In the genomic region with DNA sequence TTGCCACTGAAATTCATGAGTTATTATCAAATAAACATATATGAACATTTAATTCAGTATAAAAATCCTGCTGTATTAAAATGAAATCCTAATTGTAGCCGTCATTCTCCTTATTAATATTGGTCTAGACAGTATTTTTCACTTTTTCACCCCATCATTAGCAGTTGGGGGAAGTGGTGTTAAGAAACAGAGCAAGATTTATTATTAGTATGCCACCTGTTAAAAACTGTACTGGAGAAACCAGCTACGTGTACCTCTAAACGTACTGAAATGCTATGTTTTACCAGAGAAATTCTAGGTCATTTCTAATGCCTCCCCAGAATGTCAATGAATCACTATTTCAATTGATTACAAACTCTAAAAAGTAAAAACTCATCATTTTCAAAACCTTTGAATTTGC, we compare ENCODE assay signal across 26 cellular contexts.
"Had no signal": no experiment of that assay in that cellular context is flagged by ENCODE, and none has a peak within 500 bp of the region (broad histone marks: within the 10 kb centered on the region; RNA-seq: fewer than 3 reads in every experiment).

No MANE protein-coding gene starts in this region.

- H3K27ac Mint-ChIP-seq: mesothelial cell of epicardium; naive B cell; natural killer cell treated with Interleukin-12 subunit alpha and Interleukin-12 subunit beta and Interleukin-15 and Interleukin-18, amount 100 ng/mL, for 72 hours; stimulated activated naive B cell treated with anti-CD40 and anti-IgM and Interleukin-4, amounts not matched to agents 10 μg/mL and 1 μg/mL and 100 μg/mL, for 72 hours had no signal

- H3K27me3 ChIP-seq: hepatocyte, pancreas, spleen, stomach, testis, thyroid gland, transverse colon, upper lobe of left lung, vagina had no signal

- H3K4me2 ChIP-seq: hepatocyte had no signal

- H3K9me3 Mint-ChIP-seq: mesothelial cell of epicardium; naive B cell; natural killer cell treated with Interleukin-12 subunit alpha and Interleukin-12 subunit beta and Interleukin-15 and Interleukin-18, amount 100 ng/mL, for 72 hours; stimulated activated naive B cell treated with anti-CD40 and anti-IgM and Interleukin-4, amounts not matched to agents 10 μg/mL and 1 μg/mL and 100 μg/mL, for 72 hours had no signal

- H3K36me3 Mint-ChIP-seq: mesothelial cell of epicardium; naive B cell; natural killer cell treated with Interleukin-12 subunit alpha and Interleukin-12 subunit beta and Interleukin-15 and Interleukin-18, amount 100 ng/mL, for 72 hours; stimulated activated naive B cell treated with anti-CD40 and anti-IgM and Interleukin-4, amounts not matched to agents 10 μg/mL and 1 μg/mL and 100 μg/mL, for 72 hours had no signal

- H3K9me3 ChIP-seq: left ventricle myocardium inferior, pancreas, prostate gland, spleen, stomach, testis, thyroid gland, transverse colon, upper lobe of left lung, vagina had no signal

- H3K4me3 ChIP-seq: hepatocyte, left ventricle myocardium inferior, lung, pancreas, prostate gland, spleen, stomach, testis, thyroid gland, transverse colon, upper lobe of left lung, vagina had no signal

- H3K27ac ChIP-seq: hepatocyte, left ventricle myocardium inferior, pancreas, prostate gland, spleen, stomach, testis, thyroid gland, transverse colon, upper lobe of left lung, vagina had no signal

- H3K4me3 Mint-ChIP-seq: mesothelial cell of epicardium; naive B cell; natural killer cell treated with Interleukin-12 subunit alpha and Interleukin-12 subunit beta and Interleukin-15 and Interleukin-18, amount 100 ng/mL, for 72 hours; stimulated activated naive B cell treated with anti-CD40 and anti-IgM and Interleukin-4, amounts not matched to agents 10 μg/mL and 1 μg/mL and 100 μg/mL, for 72 hours had no signal

- H3K36me3 ChIP-seq: left ventricle myocardium inferior, pancreas, prostate gland, spleen, stomach, thyroid gland, transverse colon, upper lobe of left lung, vagina had no signal

- H2AFZ ChIP-seq: hepatocyte had no signal

- H3K27me3 Mint-ChIP-seq: naive B cell; natural killer cell treated with Interleukin-12 subunit alpha and Interleukin-12 subunit beta and Interleukin-15 and Interleukin-18, amount 100 ng/mL, for 72 hours; stimulated activated naive B cell treated with anti-CD40 and anti-IgM and Interleukin-4, amounts not matched to agents 10 μg/mL and 1 μg/mL and 100 μg/mL, for 72 hours had no signal

- H3K79me2 ChIP-seq: hepatocyte had no signal

- H3K4me1 ChIP-seq: left ventricle myocardium inferior, prostate gland, testis had no signal

- ATAC-seq: natural killer cell treated with Interleukin-12 subunit alpha and Interleukin-12 subunit beta and Interleukin-15 and Interleukin-18, amount 100 ng/mL, for 72 hours; pancreas; right cardiac atrium; sciatic nerve; stimulated activated naive B cell treated with anti-CD40 and anti-IgM and Interleukin-4, amounts not matched to agents 10 μg/mL and 1 μg/mL and 100 μg/mL, for 72 hours; stimulated activated naive CD8-positive, alpha-beta T cell treated with anti-CD3 and anti-CD28 coated beads, Interleukin-15, Interleukin-2, amounts not matched to agents 100 U/mL and 50 U/mL, for 24 hours had no signal

- DNase-seq: islet precursor cell; left ventricle myocardium inferior; mesendoderm; naive B cell; pancreas; posterior cingulate gyrus; retina; right cardiac atrium; small intestine; spleen; stimulated activated CD4-positive, alpha-beta T cell treated with anti-CD3 and anti-CD28 coated beads, Interleukin-1b, Interleukin-23, amount 100 ng/mL, for 48 hours; stimulated activated CD4-positive, alpha-beta T cell treated with anti-CD3 and anti-CD28 coated beads, Interleukin-4, amount 100 ng/mL, for 1 hour; stimulated activated naive B cell treated with anti-CD40 and anti-IgM and Interleukin-4, amounts not matched to agents 10 μg/mL and 1 μg/mL and 100 μg/mL, for 72 hours; stimulated activated naive CD8-positive, alpha-beta T cell treated with anti-CD3 and anti-CD28 coated beads, Interleukin-15, Interleukin-2, amounts not matched to agents 100 U/mL and 50 U/mL, for 24 hours; stomach; testis; thyroid gland; transverse colon; upper lobe of left lung had no signal
